23 cellular contexts compared by ENCODE assay signal in genomic region chr3:66255865-66256264, GRCh38.
"Had no signal": no experiment of that assay in that cellular context is flagged by ENCODE, and none has a peak within 500 bp of the region (broad histone marks: within the 10 kb centered on the region; RNA-seq: fewer than 3 reads in every experiment).

No MANE protein-coding gene starts in this region.

- H3K9me3 Mint-ChIP-seq: activated naive CD4-positive, alpha-beta T cell treated with anti-CD3 and anti-CD28 coated beads for 36 hours; activated naive CD8-positive, alpha-beta T cell treated with anti-CD3 and anti-CD28 coated beads, Interleukin-2, amount 10 ng/mL, durations not matched to agents 7 days and 5 days; activated T-cell treated with anti-CD3 and anti-CD28 coated beads, Interleukin-2, amount 50 U/mL, for 72 hours; naive thymus-derived CD8-positive, alpha-beta T cell had no signal

- H3K4me3 ChIP-seq: coronary artery, heart right ventricle, left lung, lung, sigmoid colon, testis, uterus had no signal

- H3K27me3 ChIP-seq: heart right ventricle, left lung, sigmoid colon, testis, uterus had no signal

- ATAC-seq: activated CD4-positive, alpha-beta T cell treated with anti-CD3 and anti-CD28 coated beads for 36 hours; activated T-cell treated with anti-CD3 and anti-CD28 coated beads, Interleukin-2, amount 50 U/mL, for 72 hours; heart right ventricle; left lung; naive thymus-derived CD8-positive, alpha-beta T cell had no signal

- DNase-seq: activated CD4-positive, alpha-beta T cell treated with anti-CD3 and anti-CD28 coated beads for 36 hours; activated CD4-positive, alpha-beta T cell treated with anti-CD3 and anti-CD28 coated beads, Interleukin-2, amount 50 U/mL, for 48 hours; activated effector memory CD4-positive, alpha-beta T cell treated with Interleukin-2 at 50 U/mL for 16 hours; activated naive CD4-positive, alpha-beta T cell treated with anti-CD3 and anti-CD28 coated beads for 36 hours; activated naive CD8-positive, alpha-beta T cell treated with anti-CD3 and anti-CD28 coated beads, Interleukin-2, amount 10 ng/mL, durations not matched to agents 7 days and 5 days; activated T-cell treated with anti-CD3 and anti-CD28 coated beads, Interleukin-2, amount 50 U/mL, for 72 hours; amniotic stem cell; heart right ventricle; kidney; left lung; naive thymus-derived CD8-positive, alpha-beta T cell; retina; sigmoid colon; stimulated activated CD4-positive, alpha-beta T cell treated with anti-CD3 and anti-CD28 coated beads, Interleukin-2, amount 100 ng/mL, for 48 hours; stimulated activated CD8-positive, alpha-beta memory T cell treated with anti-CD3 and anti-CD28 coated beads, Interleukin-4, amount 100 ng/mL, for 48 hours; stimulated activated naive CD4-positive, alpha-beta T cell; T-helper 9 cell; testis; trophoblast cell; uterus had no signal

- H3K4me3 Mint-ChIP-seq: activated CD4-positive, alpha-beta T cell treated with anti-CD3 and anti-CD28 coated beads for 36 hours; activated naive CD4-positive, alpha-beta T cell treated with anti-CD3 and anti-CD28 coated beads for 36 hours; activated naive CD8-positive, alpha-beta T cell treated with anti-CD3 and anti-CD28 coated beads, Interleukin-2, amount 10 ng/mL, durations not matched to agents 7 days and 5 days; activated T-cell treated with anti-CD3 and anti-CD28 coated beads, Interleukin-2, amount 50 U/mL, for 72 hours; naive thymus-derived CD8-positive, alpha-beta T cell had no signal

- H3K36me3 ChIP-seq: left lung, sigmoid colon, uterus had no signal

- H3K4me1 ChIP-seq: left lung, sigmoid colon, testis, uterus had no signal

- H3K27me3 Mint-ChIP-seq: activated CD4-positive, alpha-beta T cell treated with anti-CD3 and anti-CD28 coated beads for 36 hours; activated naive CD8-positive, alpha-beta T cell treated with anti-CD3 and anti-CD28 coated beads, Interleukin-2, amount 10 ng/mL, durations not matched to agents 7 days and 5 days; naive thymus-derived CD8-positive, alpha-beta T cell had no signal

- H3K27ac Mint-ChIP-seq: activated CD4-positive, alpha-beta T cell treated with anti-CD3 and anti-CD28 coated beads for 36 hours; activated naive CD4-positive, alpha-beta T cell treated with anti-CD3 and anti-CD28 coated beads for 36 hours; activated naive CD8-positive, alpha-beta T cell treated with anti-CD3 and anti-CD28 coated beads, Interleukin-2, amount 10 ng/mL, durations not matched to agents 7 days and 5 days; activated T-cell treated with anti-CD3 and anti-CD28 coated beads, Interleukin-2, amount 50 U/mL, for 72 hours; naive thymus-derived CD8-positive, alpha-beta T cell had no signal

- H3K4me1 Mint-ChIP-seq: activated naive CD8-positive, alpha-beta T cell treated with anti-CD3 and anti-CD28 coated beads, Interleukin-2, amount 10 ng/mL, durations not matched to agents 7 days and 5 days had no signal

- H3K9me3 ChIP-seq: heart right ventricle, left lung, sigmoid colon, testis, uterus had no signal

- H3K27ac ChIP-seq: coronary artery, epithelial cell of prostate, heart right ventricle, left lung, sigmoid colon, testis, uterus had no signal
